Comparison of ENCODE assay signal across 24 cellular contexts in the genomic region with DNA sequence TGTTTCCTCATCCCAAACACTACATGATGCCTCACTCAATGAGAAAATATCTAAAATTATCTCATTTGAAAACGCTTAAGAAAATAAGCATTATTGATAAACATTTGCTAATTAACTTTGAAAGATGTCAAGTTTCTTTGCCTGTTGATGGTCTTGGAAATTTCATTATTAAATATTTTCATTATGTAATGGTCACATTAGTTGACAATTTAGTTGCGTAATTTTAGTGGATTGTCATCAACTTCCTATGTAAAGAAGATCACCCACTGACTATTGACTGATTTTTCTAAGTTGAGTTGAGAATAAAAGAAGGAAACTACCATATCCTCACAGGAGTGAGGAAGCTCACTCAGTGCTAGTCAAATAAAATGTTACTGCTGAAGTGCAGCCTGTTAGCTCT.
"Had no signal": no experiment of that assay in that cellular context is flagged by ENCODE, and none has a peak within 500 bp of the region (broad histone marks: within the 10 kb centered on the region; RNA-seq: fewer than 3 reads in every experiment).

No MANE protein-coding gene starts in this region.

- FAIRE-seq: islet of Langerhans, kidney, pancreas, small intestine had no signal

- H3K4me1 ChIP-seq: left lung, lower lobe of right lung, pancreas, prostate gland, sigmoid colon, tibial nerve, uterus had no signal

- DNase-seq: hypothalamus; immature natural killer cell; kidney; left colon; left lung; lower lobe of right lung; mammary epithelial cell; mesenchymal stem cell; naive thymus-derived CD8-positive, alpha-beta T cell; nucleus accumbens; pancreas; posterior cingulate gyrus; retina; right cardiac atrium; sigmoid colon; small intestine; spleen; stimulated activated CD4-positive, alpha-beta T cell treated with anti-CD3 and anti-CD28 coated beads, Interleukin-4, amount 100 ng/mL, for 24 hours; stimulated activated naive CD4-positive, alpha-beta T cell; uterus had no signal

- H3K27me3 ChIP-seq: left lung, pancreas, sigmoid colon, tibial nerve, uterus had no signal

- ATAC-seq: left colon; left lung; lower lobe of right lung; naive thymus-derived CD8-positive, alpha-beta T cell; right cardiac atrium; stimulated activated effector memory CD8-positive, alpha-beta T cell treated with anti-CD3 and anti-CD28 coated beads, Interleukin-12 subunit alpha, Interleukin-12 subunit beta, amount 100 ng/mL, for 72 hours had no signal

- H3K27ac ChIP-seq: left lung, lower lobe of right lung, pancreas, prostate gland, uterus had no signal

- H3K9me3 ChIP-seq: left lung, lower lobe of right lung, pancreas, prostate gland, uterus had no signal

- H3K36me3 ChIP-seq: left lung, lower lobe of right lung, pancreas, prostate gland, sigmoid colon, spleen, tibial nerve, uterus had no signal

- H3K4me3 ChIP-seq: left lung, lower lobe of right lung, pancreas, prostate gland, sigmoid colon, spleen, tibial nerve, uterus had no signal
